9 cellular contexts compared by ENCODE assay signal in genomic region chr11:61173456-61173855, GRCh38. TPM values are rescaled to one million over a fixed set of nuclear protein-coding genes. Genes with fewer than 3 reads are reported as not detected.
DNase-seq lines count a peak whose midpoint lies in the region; FAIRE-seq and TF ChIP-seq lines count a peak whose summit lies in the region.
"Had no signal": no experiment of that assay in that cellular context is flagged by ENCODE, and none has a peak within 500 bp of the region (broad histone marks: within the 10 kb centered on the region; RNA-seq: fewer than 3 reads in every experiment).

No MANE protein-coding gene starts in this region.

- WGBS in GM23248 (ENCODE audit: low coverage in 1 of 2, low lambda C conversion rate in 2 of 2, missing lambda C conversion rate in 2 of 2), 2 experiments: 27 to 33% methylated on average over 4 of the region's 4 CpGs

- in situ Hi-C loops in GM23248 (cut with MboI): no loop called here

- H3K4me2 ChIP-seq in GM23248 (ENCODE audit: unreplicated experiment) (no peak overlapping the region), PC-9 (0 out of 2 replicates have a peak overlapping the region, but pooled peaks have one; percentile 17)

- H2AFZ ChIP-seq in GM23248 (no peak overlapping the region), PC-9 (no peak overlapping the region)

- no peak overlapping the region for H3K9ac ChIP-seq in GM23248

- peak; percentile 30 for TF ChIP-seq CTCF in BE2C (IDR thresholded peaks at IDR 0.05; ENCODE audit: low read depth, low read length)
- peak; percentile 66 for TF ChIP-seq CTCF in PC-9 (conservative IDR thresholded peaks at IDR 0.05)
- peak; percentile 39 for TF ChIP-seq CTCF in fibroblast of villous mesenchyme (IDR thresholded peaks at IDR 0.05; ENCODE audit: insufficient read depth, low read depth, low read length)

- H3K79me2 ChIP-seq in GM23248 (ENCODE audit: insufficient read depth) (no peaks in the 10 kb centered on the region), PC-9 (ENCODE audit: low read depth) (no peaks in the 10 kb centered on the region)

- H3K27me3 ChIP-seq in BE2C: peaks cover 6% of the 10 kb centered on the region; the same call in 1 of the 2 replicates
- peaks cover 24% of the 10 kb centered on the region for H3K27me3 ChIP-seq in GM23248 (replicated peaks; ENCODE audit: insufficient read depth)
- H3K27me3 ChIP-seq in PC-9 (ENCODE audit: insufficient read depth, low read depth): peaks cover 24% of the 10 kb centered on the region

- H3K36me3 ChIP-seq in BE2C: no peaks in the 10 kb centered on the region
- H3K36me3 ChIP-seq in GM23248 (ENCODE audit: low read depth): no peaks in the 10 kb centered on the region
- no peaks in the 10 kb centered on the region for H3K36me3 ChIP-seq in PC-9 (ENCODE audit: low read depth)

- no peak overlapping the region for H3K27ac ChIP-seq in GM23248
- H3K27ac ChIP-seq in PC-9: no peak overlapping the region

- no peaks in the 10 kb centered on the region for H3K4me1 ChIP-seq in BE2C
- H3K4me1 ChIP-seq in GM23248 (ENCODE audit: insufficient read depth): no peaks in the 10 kb centered on the region
- H3K4me1 ChIP-seq in PC-9 (replicated peaks; ENCODE audit: insufficient read depth): no peaks in the 10 kb centered on the region

- FAIRE-seq in urothelium cell line (lab: Jason Lieb, UNC): no peak

- H3F3A ChIP-seq in GM23248 (ENCODE audit: insufficient read depth) (no peaks in the 10 kb centered on the region), PC-9 (ENCODE audit: insufficient read depth, low read depth) (no peaks in the 10 kb centered on the region)

- intact Hi-C loops in PC-9 (cut with micrococcal nuclease; ENCODE audit: unreplicated experiment): loop anchor here (1.0 to 5.0 kb wide), 5 partner anchors 44 to 399 kb away; no protein-coding TSS in a partner anchor

- no TSS peak for BruUV-seq in PC-9 (replicated peaks; lab: Mats Ljungman, UMichigan)

- H3K9me2 ChIP-seq in GM23248 (ENCODE audit: insufficient read depth) (no peaks in the 10 kb centered on the region), PC-9 (ENCODE audit: insufficient read depth) (no peaks in the 10 kb centered on the region)

- no peak for DNase-seq in BE2C
- peak; percentile 63 for DNase-seq in GM23248
- DNase-seq in PC-9: peak; percentile 35 to 86
- DNase-seq in fibroblast of villous mesenchyme (ENCODE audit: low read depth): peak; percentile 35
- DNase-seq in SW 1271 (lab: John Stamatoyannopoulos, UW): no peak
- no peak for DNase-seq in NK-92 treated with Interleukin-12 subunit alpha and Interleukin-12 subunit beta, amount 100 ng/mL, for 24 hours (lab: John Stamatoyannopoulos, UW)
- DNase-seq in urothelium cell line (ENCODE audit: low spot score): no peak
- DNase-seq in LoVo (ENCODE audit: low spot score): no peak
- DNase-seq: activated CD4-positive, alpha-beta T cell treated with anti-CD3 and anti-CD28 coated beads for 1 hour had no signal

- H3K4me3 ChIP-seq in BE2C (ENCODE audit: low read depth, low read length) (no peak overlapping the region), GM23248 (no peak overlapping the region), PC-9 (no peak overlapping the region), fibroblast of villous mesenchyme (ENCODE audit: low read depth, low read length) (no peak overlapping the region)

- CTCF ChIA-PET in PC-9 (lab: Charles Lee): interaction anchor here (0.6 to 0.9 kb wide), 2 partner anchors 32 to 341 kb away, joined by 3 to 4 read pairs; no protein-coding TSS in a partner anchor

- H4K20me1 ChIP-seq in GM23248 (ENCODE audit: insufficient read depth): no peaks in the 10 kb centered on the region
- no peaks in the 10 kb centered on the region for H4K20me1 ChIP-seq in PC-9 (ENCODE audit: insufficient read depth)

- POLR2A ChIA-PET in PC-9 (lab: Charles Lee; ENCODE audit: unreplicated experiment): no interaction called here

- no peaks in the 10 kb centered on the region for H3K9me3 ChIP-seq in BE2C
- H3K9me3 ChIP-seq in GM23248 (ENCODE audit: low read depth): no peaks in the 10 kb centered on the region
- H3K9me3 ChIP-seq in PC-9 (ENCODE audit: insufficient read depth, low read depth): no peaks in the 10 kb centered on the region

RNA-seq across cellular contexts. Expression of gene VPS37C, which starts 12.2 kb away (rescaled TPM):
- polyA plus RNA-seq in BE2C (2012; ENCODE audit: insufficient read depth, insufficient read length, low read depth): 7.4 TPM
- 13.4 and 18.7 TPM in 2 replicates for total RNA-seq in GM23248 (2014; rRNA removed; shearing (Covaris generic))
- 12.1 and 13.1 TPM in 2 replicates for polyA plus RNA-seq in GM23248 (2016; fragmentation: Nextera tagmentation; extraction: Ambion mirVana)
- total RNA-seq in PC-9 (2021): 27.1 and 29.0 TPM in 2 replicates
- 15.1 and 15.5 TPM in 2 replicates for total RNA-seq in fibroblast of villous mesenchyme

RNA-seq across cellular contexts. Expression of gene PGA3, which starts 29.9 kb away (rescaled TPM):
- polyA plus RNA-seq in BE2C (2012; ENCODE audit: insufficient read depth, insufficient read length, low read depth): not detected
- total RNA-seq in GM23248 (2014; rRNA removed; shearing (Covaris generic)): not detected in 2 replicates
- polyA plus RNA-seq in GM23248 (2016; fragmentation: Nextera tagmentation; extraction: Ambion mirVana): 0.29 TPM in 1 of 2 replicates, not detected in the other
- total RNA-seq in PC-9 (2021) (not detected in 2 replicates), fibroblast of villous mesenchyme (0.64 TPM in 1 of 2 replicates, not detected in the other)

RNA-seq across cellular contexts. Expression of gene PGA4, which starts 48.7 kb away (rescaled TPM):
- polyA plus RNA-seq in BE2C (2012; ENCODE audit: insufficient read depth, insufficient read length, low read depth): not detected
- not detected in 2 replicates for total RNA-seq in GM23248 (2014; rRNA removed; shearing (Covaris generic))
- polyA plus RNA-seq in GM23248 (2016; fragmentation: Nextera tagmentation; extraction: Ambion mirVana): 0.31 TPM in 1 of 2 replicates, not detected in the other
- total RNA-seq in PC-9 (2021) (not detected in 2 replicates), fibroblast of villous mesenchyme (not detected in 2 replicates)

Comparison
In these comparisons a context has a peak if more than half of its experiments do, and no peak if none do; other contexts are left out.
1. DNase-seq: peak in GM23248 (single experiment), PC-9 (2 of 2) and fibroblast of villous mesenchyme (single experiment); none in BE2C (single experiment), SW 1271 (0 of 2), NK-92 treated with Interleukin-12 subunit alpha and Interleukin-12 subunit beta, amount 100 ng/mL, for 24 hours (single experiment), urothelium cell line (single experiment) and LoVo (single experiment).
2. Peak in every context shown above with its lines, with median percentiles within 50 percentile points of each other: CTCF ChIP-seq.